In genomic region chr5:31193026-31193425, GRCh38 we compare ENCODE assay signal across 11 cellular contexts. TPM values are rescaled to one million over a fixed set of nuclear protein-coding genes. Genes with fewer than 3 reads are reported as not detected.
DNase-seq lines count a peak whose midpoint lies in the region; ATAC-seq, FAIRE-seq and TF ChIP-seq lines count a peak whose summit lies in the region.
"Had no signal": no experiment of that assay in that cellular context is flagged by ENCODE, and none has a peak within 500 bp of the region (broad histone marks: within the 10 kb centered on the region; RNA-seq: fewer than 3 reads in every experiment).

No MANE protein-coding gene starts in this region.

- TF ChIP-seq EP300 in A549 (IDR thresholded peaks at IDR 0.05) = no peak

- H3K36me3 ChIP-seq in MG63 = peaks cover 18% of the 10 kb centered on the region
- no peaks in the 10 kb centered on the region for H3K36me3 ChIP-seq in endocrine pancreas (ENCODE audit: control insufficient read depth, insufficient read depth, low read length)
- H3K36me3 ChIP-seq: SJSA1 had no signal

- peaks cover 17% of the 10 kb centered on the region for H3K4me1 Mint-ChIP-seq in nephron

- no peak overlapping the region for H3K9ac ChIP-seq in endocrine pancreas (ENCODE audit: control insufficient read depth, insufficient read depth, low read length)
- H3K9ac ChIP-seq: KMS-11 had no signal

- no peak for ATAC-seq in A549
- ATAC-seq: activated naive CD4-positive, alpha-beta T cell treated with anti-CD3 and anti-CD28 coated beads, Interleukin-2, amount 50 U/mL, for 72 hours had no signal

- TF ChIP-seq RAD21 in A549 (conservative IDR thresholded peaks at IDR 0.05 in 1 of 2, IDR thresholded peaks at IDR 0.05 in 1 of 2) = no peak

- TF ChIP-seq CTCF in A549 (IDR thresholded peaks at IDR 0.05) = no peak
- TF ChIP-seq CTCF in nephron (IDR thresholded peaks at IDR 0.05; ENCODE audit: unreplicated experiment in 3 of 3) = no peak

- H3K4me3 ChIP-seq in A549 = peak overlapping the region; percentile 47; the same call in 1 of the 3 replicates
- peak overlapping the region; percentile 74 for H3K4me3 ChIP-seq in MG63
- H3K4me3 ChIP-seq in endocrine pancreas (ENCODE audit: control insufficient read depth, insufficient read depth, low read length) = peak overlapping the region; percentile 47
- H3K4me3 ChIP-seq: SJSA1 had no signal

- no peak overlapping the region for H3K27ac ChIP-seq in A549
- H3K27ac ChIP-seq: KMS-11, SJSA1 had no signal

- CTCF ChIA-PET in A549 (lab: Yijun Ruan, JAX) = interaction anchor here (1.9 kb wide), 1 partner anchor 13 kb away, joined by 4 read pairs; no protein-coding TSS in a partner anchor

- H3K4me2 ChIP-seq in A549 = no peak overlapping the region; the same call in 2 of the 3 replicates
- H3K4me2 ChIP-seq: KMS-11 had no signal

- peak overlapping the region; percentile 18 to 75 (median 45) for H3K27ac Mint-ChIP-seq in nephron
- H3K27ac Mint-ChIP-seq: activated naive CD4-positive, alpha-beta T cell treated with anti-CD3 and anti-CD28 coated beads, Interleukin-2, amount 50 U/mL, for 72 hours had no signal

- H3K4me1 ChIP-seq in A549 (peaks cover 6% of the 10 kb centered on the region; the same call in 2 of the 3 replicates), endocrine pancreas (ENCODE audit: control insufficient read depth, insufficient read depth, low read length) (no peaks in the 10 kb centered on the region)
- H3K4me1 ChIP-seq: SJSA1 had no signal

- POLR2A ChIA-PET in A549 (lab: Yijun Ruan, JAX) = no interaction called here

- no peak for FAIRE-seq in A549 (lab: Jason Lieb, UNC)

- no peak for TF ChIP-seq POLR2A in A549 (IDR thresholded peaks at IDR 0.05; ENCODE audit: low read length)

- 68% methylated on average over 10 of the region's 10 CpGs for WGBS in A549 (ENCODE audit: missing lambda C conversion rate)

- H3K9me3 Mint-ChIP-seq in nephron = no peaks in the 10 kb centered on the region
- H3K9me3 Mint-ChIP-seq: activated naive CD4-positive, alpha-beta T cell treated with anti-CD3 and anti-CD28 coated beads, Interleukin-2, amount 50 U/mL, for 72 hours had no signal

- H3K27me3 ChIP-seq in MG63 (no peaks in the 10 kb centered on the region), endocrine pancreas (ENCODE audit: control insufficient read depth, insufficient read depth, low read length) (no peaks in the 10 kb centered on the region)
- H3K27me3 ChIP-seq: SJSA1 had no signal

- no peaks in the 10 kb centered on the region for H3K36me3 Mint-ChIP-seq in nephron (ENCODE audit: low read depth)

- H3K9me3 ChIP-seq in A549 = no peaks in the 10 kb centered on the region
- no peaks in the 10 kb centered on the region for H3K9me3 ChIP-seq in MG63
- H3K9me3 ChIP-seq in endocrine pancreas (ENCODE audit: control insufficient read depth, low read length) = no peaks in the 10 kb centered on the region
- H3K9me3 ChIP-seq: SJSA1 had no signal

- DNase-seq in A549 (ENCODE audit: low read depth in 1 of 2, low spot score in 1 of 2) (no peak), MG63 (no peak), H4 (ENCODE audit: low spot score) (no peak), cerebellar cortex (ENCODE audit: low spot score) (no peak), dermis blood vessel endothelial cell (no peak)
- no peak for DNase-seq in activated CD4-positive, CD25-positive, alpha-beta regulatory T cell treated with anti-CD3 and anti-CD28 coated beads, Interleukin-2, amount 50 U/mL, for 72 hours

- H3K4me3 Mint-ChIP-seq in nephron = peak overlapping the region; percentile 83 to 87 (median 84)

- peaks cover 64% of the 10 kb centered on the region for H3K27me3 Mint-ChIP-seq in nephron (ENCODE audit: low read depth)

TF ChIP-seq in A549, 52 proteins besides CTCF, POLR2A, EP300 and RAD21:
- TF ChIP-seq RFX5 (IDR thresholded peaks at IDR 0.05) (no peak), JUNB (IDR thresholded peaks at IDR 0.05) (no peak), HES2 (IDR thresholded peaks at IDR 0.05) (no peak), CHD2 (IDR thresholded peaks at IDR 0.05; ENCODE audit: low read length, partially characterized antibody) (no peak), ZFP36 (IDR thresholded peaks at IDR 0.05; ENCODE audit: borderline replicate concordance, partially characterized antibody) (no peak), CBX8 (IDR thresholded peaks at IDR 0.05) (no peak)
TF ChIP-seq in A549: peak in this region for 0.

RNA-seq across cellular contexts. Expression of gene CDH6, which starts 0.5 kb away (rescaled TPM):
- 0.61 and 0.63 TPM in 2 replicates for polyA plus RNA-seq in A549 (2011; rRNA removed)
- 0.04 and 0.05 TPM in 2 replicates for polyA plus RNA-seq in A549 (2012; cell fraction: cytosol; rRNA removed)
- polyA plus RNA-seq in A549 (2012; cell fraction: nucleus; rRNA removed) = 0.14 and 0.20 TPM in 2 replicates
- 0.24 to 0.33 TPM (median 0.25 TPM) in 3 replicates for polyA plus RNA-seq in A549 (2017; fragmentation: RNase III; extraction: RNeasy Plus Mini Kit Qiagen cat#74134 plus additional on column Dnase treatment)
- polyA minus RNA-seq in A549 (2011; rRNA and poly(A)+ RNA removed) = 1.3 and 1.8 TPM in 2 replicates
- 242 and 244 TPM in 2 replicates for total RNA-seq in MG63 (2014; rRNA removed; shearing (Covaris generic); ENCODE audit: low replicate concordance)
- total RNA-seq in H4 (2014; rRNA removed; shearing (Covaris generic)) = 65.1 and 70.2 TPM in 2 replicates
- total RNA-seq in dermis blood vessel endothelial cell = 0.56 and 1.5 TPM in 2 replicates
- total RNA-seq: activated naive CD4-positive, alpha-beta T cell treated with anti-CD3 and anti-CD28 coated beads, Interleukin-2, amount 50 U/mL, for 72 hours had no signal

Comparison
In these comparisons a context has a peak if more than half of its experiments do, and no peak if none do; other contexts are left out.
1. RNA of gene CDH6, which starts 0.5 kb away (total RNA-seq): 242 to 244 TPM in MG63 and 65.1 to 70.2 TPM in H4; 0.56 to 1.5 TPM in dermis blood vessel endothelial cell; every median in the first group is over 10 times any median in the second.
2. Peak in every context shown above with its lines, with median percentiles within 50 percentile points of each other: H3K4me3 ChIP-seq.